ENCODE assay signal across 8 cellular contexts in genomic region chr16:3003582-3004270, GRCh38. TPM values are rescaled to one million over a fixed set of nuclear protein-coding genes. Genes with fewer than 3 reads are reported as not detected.
DNase-seq lines count a peak whose midpoint lies in the region; ATAC-seq and TF ChIP-seq lines count a peak whose summit lies in the region.

No MANE protein-coding gene starts in this region.

- ATAC-seq in GM18511 (IDR thresholded peaks at IDR 0.05; ENCODE audit: unreplicated experiment) (peak; percentile 95), HG02981 (IDR thresholded peaks at IDR 0.05; ENCODE audit: unreplicated experiment) (peak; percentile 91), sciatic nerve (peak; percentile 98)

- peak; percentile 99 for DNase-seq in NCI-H187 treated with DMSO at 0.1 percent for 48 hours (lab: John Stamatoyannopoulos, UW)
- DNase-seq in adrenal gland: peak; percentile 98 to 99 (median 99)
- DNase-seq in left ventricle myocardium inferior: peak; percentile 95
- peak; percentile 95 for DNase-seq in sciatic nerve (ENCODE audit: low spot score)

- no peak for TF ChIP-seq POLR2A in adrenal gland (IDR thresholded peaks at IDR 0.05)

- H3K9me3 ChIP-seq in adrenal gland (replicated peaks in 1 of 3) (no peaks in the 10 kb centered on the region), left ventricle myocardium inferior (replicated peaks) (no peaks in the 10 kb centered on the region)

- peaks cover 23% of the 10 kb centered on the region for H3K4me1 Mint-ChIP-seq in T-helper 1 cell treated with Interleukin-12 subunit alpha and Interleukin-12 subunit beta and Interleukin-4 antibody, amounts not matched to agents 30 μg/mL and 1 μg/mL, for 36 hours (ENCODE audit: low read depth)

- no peaks in the 10 kb centered on the region for H3K36me3 Mint-ChIP-seq in T-helper 1 cell treated with Interleukin-12 subunit alpha and Interleukin-12 subunit beta and Interleukin-4 antibody, amounts not matched to agents 30 μg/mL and 1 μg/mL, for 36 hours (ENCODE audit: low read depth)

- intact Hi-C loops in adrenal gland (cut with DNase I) (loop anchor here in 1 of 2 donors (2.0 kb wide), 1 partner anchor 25 kb away; no protein-coding TSS in a partner anchor), left ventricle myocardium inferior (cut with micrococcal nuclease) (no loop called here), sciatic nerve (cut with DNase I) (no loop called here)

- H3K27ac ChIP-seq in 22Rv1 (peak overlapping the region; percentile 56), adrenal gland (peak overlapping the region in 1 of 5 donors; percentile 71), left ventricle myocardium inferior (replicated peaks) (peak overlapping the region; percentile 54)

- H3K27ac Mint-ChIP-seq in T-helper 1 cell treated with Interleukin-12 subunit alpha and Interleukin-12 subunit beta and Interleukin-4 antibody, amounts not matched to agents 30 μg/mL and 1 μg/mL, for 36 hours: peak overlapping the region; percentile 57

- peak; percentile 81 for TF ChIP-seq CTCF in 22Rv1 (IDR thresholded peaks at IDR 0.05)
- TF ChIP-seq CTCF in adrenal gland (IDR thresholded peaks at IDR 0.05): peak in 5 of 6 experiments; percentile 31 to 56 (median 53)
- peak; percentile 54 for TF ChIP-seq CTCF in left ventricle myocardium inferior (IDR thresholded peaks at IDR 0.05; ENCODE audit: borderline replicate concordance)

- no peaks in the 10 kb centered on the region for H3K9me3 Mint-ChIP-seq in T-helper 1 cell treated with Interleukin-12 subunit alpha and Interleukin-12 subunit beta and Interleukin-4 antibody, amounts not matched to agents 30 μg/mL and 1 μg/mL, for 36 hours

- 7 to 17% (median 10%) methylated on average over 26 to 58 of the region's 58 CpGs for WGBS in adrenal gland, 4 donors

- peak overlapping the region in 1 of 4 donors; percentile 16 for H3K4me3 ChIP-seq in adrenal gland
- peak overlapping the region; percentile 60 for H3K4me3 ChIP-seq in left ventricle myocardium inferior

- H3K36me3 ChIP-seq in adrenal gland (replicated peaks in 1 of 2): no peaks in the 10 kb centered on the region
- H3K36me3 ChIP-seq in left ventricle myocardium inferior: no peaks in the 10 kb centered on the region

- peak overlapping the region; percentile 72 for H3K4me3 Mint-ChIP-seq in T-helper 1 cell treated with Interleukin-12 subunit alpha and Interleukin-12 subunit beta and Interleukin-4 antibody, amounts not matched to agents 30 μg/mL and 1 μg/mL, for 36 hours

- peaks cover 0 to 4% of the 10 kb centered on the region in 2 donors for H3K4me1 ChIP-seq in adrenal gland (replicated peaks in 1 of 2)
- peaks cover 10% of the 10 kb centered on the region for H3K4me1 ChIP-seq in left ventricle myocardium inferior

- peaks cover 14% of the 10 kb centered on the region for H3K27me3 Mint-ChIP-seq in T-helper 1 cell treated with Interleukin-12 subunit alpha and Interleukin-12 subunit beta and Interleukin-4 antibody, amounts not matched to agents 30 μg/mL and 1 μg/mL, for 36 hours (ENCODE audit: low read depth)

- peaks cover 6% of the 10 kb centered on the region for H3K27me3 ChIP-seq in adrenal gland
- H3K27me3 ChIP-seq in left ventricle myocardium inferior (ENCODE audit: low read depth): peaks cover 76% of the 10 kb centered on the region

RNA-seq across cellular contexts. Expression of gene CLDN9, which starts 9.0 kb away (rescaled TPM):
- total RNA-seq in adrenal gland (under 1 TPM in 2 of 8 donors, not detected in 6; 0.28 to 0.31 TPM), left ventricle myocardium inferior (1.2 TPM), sciatic nerve (0.53 TPM)
- polyA plus RNA-seq in adrenal gland: 1 to 10 TPM in 1 of 3 donors, under 1 TPM in 1, not detected in 1; 0.34 to 1.4 TPM

RNA-seq across cellular contexts. Expression of gene CLDN6, which starts 14.3 kb away (rescaled TPM):
- total RNA-seq in adrenal gland (under 1 TPM in 2 of 8 donors, not detected in 6; 0.46 to 0.47 TPM), left ventricle myocardium inferior (not detected), sciatic nerve (not detected)
- not detected for polyA plus RNA-seq in adrenal gland

RNA-seq across cellular contexts. Expression of gene TNFRSF12A, which starts 16.4 kb away (rescaled TPM):
- total RNA-seq in adrenal gland (100 to 1,000 TPM in 2 of 8 donors, 10 to 100 TPM in 5, 1 to 10 TPM in 1; 8.8 to 175 (median 42.6) TPM), left ventricle myocardium inferior (66.2 TPM), sciatic nerve (13.6 TPM)
- 100 to 1,000 TPM in 1 of 3 donors, 10 to 100 TPM in 2; 41.8 to 124 (median 60.9) TPM for polyA plus RNA-seq in adrenal gland

RNA-seq across cellular contexts. Expression of gene HCFC1R1, which starts 20.0 kb away (rescaled TPM):
- total RNA-seq in adrenal gland (100 to 1,000 TPM in 1 of 8 donors, 10 to 100 TPM in 7; 51.3 to 138 (median 63.5) TPM), left ventricle myocardium inferior (48.5 TPM), sciatic nerve (65.9 TPM)
- polyA plus RNA-seq in adrenal gland: 100 to 1,000 TPM in 2 of 3 donors, 10 to 100 TPM in 1; 29.7 to 609 (median 462) TPM

RNA-seq across cellular contexts. Expression of gene THOC6, which starts 20.1 kb away (rescaled TPM):
- total RNA-seq in adrenal gland (10 to 100 TPM; 14.9 to 24.3 (median 18.7) TPM), left ventricle myocardium inferior (9.1 TPM), sciatic nerve (13.6 TPM)
- polyA plus RNA-seq in adrenal gland: 100 to 1,000 TPM in 1 of 3 donors, 10 to 100 TPM in 1, 1 to 10 TPM in 1; 9.0 to 107 (median 78.6) TPM
